ENCODE assay signal across 15 cellular contexts in genomic region chr4:75666299-75666698, GRCh38. TPM values are rescaled to one million over a fixed set of nuclear protein-coding genes. Genes with fewer than 3 reads are reported as not detected.
A peak's percentile ranks its signal among the peaks of the same experiment; 100 is the strongest.
DNase-seq lines count a peak whose midpoint lies in the region; ATAC-seq and TF ChIP-seq lines count a peak whose summit lies in the region.
"Had no signal": no experiment of that assay in that cellular context is flagged by ENCODE, and none has a peak within 500 bp of the region (broad histone marks: within the 10 kb centered on the region; RNA-seq: fewer than 3 reads in every experiment).

No MANE protein-coding gene starts in this region.

- peak overlapping the region; percentile 64 for H3K27ac Mint-ChIP-seq in activated naive CD8-positive, alpha-beta T cell treated with anti-CD3 and anti-CD28 coated beads, Interleukin-2, amount 10 ng/mL, durations not matched to agents 7 days and 5 days
- peak overlapping the region; percentile 43 for H3K27ac Mint-ChIP-seq in nephron progenitor cell

- ATAC-seq in activated CD4-positive, CD25-positive, alpha-beta regulatory T cell treated with anti-CD3 and anti-CD28 coated beads, Interleukin-2, amount 50 U/mL, for 24 hours: peak; percentile 60 to 66
- peak; percentile 18 for ATAC-seq in activated naive CD8-positive, alpha-beta T cell treated with anti-CD3 and anti-CD28 coated beads, Interleukin-2, amount 10 ng/mL, durations not matched to agents 7 days and 5 days (ENCODE audit: low read depth)
- ATAC-seq in HG03139 (IDR thresholded peaks at IDR 0.05; ENCODE audit: unreplicated experiment): no peak
- ATAC-seq in HG03097 (IDR thresholded peaks at IDR 0.05; ENCODE audit: low FRiP score, unreplicated experiment): no peak

- H3K36me3 Mint-ChIP-seq in activated naive CD8-positive, alpha-beta T cell treated with anti-CD3 and anti-CD28 coated beads, Interleukin-2, amount 10 ng/mL, durations not matched to agents 7 days and 5 days: peaks cover 18% of the 10 kb centered on the region
- H3K36me3 Mint-ChIP-seq in nephron progenitor cell (ENCODE audit: low read depth): peaks cover 29% of the 10 kb centered on the region

- peak overlapping the region; percentile 70 for H3K4me3 Mint-ChIP-seq in activated naive CD8-positive, alpha-beta T cell treated with anti-CD3 and anti-CD28 coated beads, Interleukin-2, amount 10 ng/mL, durations not matched to agents 7 days and 5 days
- no peak overlapping the region for H3K4me3 Mint-ChIP-seq in nephron progenitor cell

- no peaks in the 10 kb centered on the region for H3K27me3 Mint-ChIP-seq in activated naive CD8-positive, alpha-beta T cell treated with anti-CD3 and anti-CD28 coated beads, Interleukin-2, amount 10 ng/mL, durations not matched to agents 7 days and 5 days
- H3K27me3 Mint-ChIP-seq in nephron progenitor cell (ENCODE audit: low read depth, poor library complexity): no peaks in the 10 kb centered on the region

- no peak for DNase-seq in activated CD4-positive, CD25-positive, alpha-beta regulatory T cell treated with anti-CD3 and anti-CD28 coated beads, Interleukin-2, amount 50 U/mL, for 72 hours
- DNase-seq in NCI-H460 (ENCODE audit: extremely low read depth, low read depth) (peak; percentile 14), nephron progenitor cell (no peak), Kasumi-1 (lab: John Stamatoyannopoulos, UW) (no peak)
- DNase-seq in activated naive CD8-positive, alpha-beta T cell treated with anti-CD3 and anti-CD28 coated beads, Interleukin-2, amount 10 ng/mL, durations not matched to agents 7 days and 5 days: no peak
- DNase-seq: 8988T; activated effector memory CD4-positive, alpha-beta T cell treated with anti-CD3 and anti-CD28 coated beads, Interleukin-2, amount 50 U/mL, for 16 hours; left ventricle myocardium inferior; NCI-H524; Peyer's patch; stimulated activated CD4-positive, alpha-beta T cell treated with anti-CD3 and anti-CD28 coated beads, Interleukin-15, amount 100 ng/mL, for 24 hours; substantia nigra had no signal

- no peaks in the 10 kb centered on the region for H3K9me3 Mint-ChIP-seq in activated naive CD8-positive, alpha-beta T cell treated with anti-CD3 and anti-CD28 coated beads, Interleukin-2, amount 10 ng/mL, durations not matched to agents 7 days and 5 days
- H3K9me3 Mint-ChIP-seq in nephron progenitor cell: no peaks in the 10 kb centered on the region

- H3K4me1 Mint-ChIP-seq in activated naive CD8-positive, alpha-beta T cell treated with anti-CD3 and anti-CD28 coated beads, Interleukin-2, amount 10 ng/mL, durations not matched to agents 7 days and 5 days: peaks cover 64% of the 10 kb centered on the region
- H3K4me1 Mint-ChIP-seq in nephron progenitor cell: peaks cover 47% of the 10 kb centered on the region

- POLR2A ChIA-PET in activated naive CD8-positive, alpha-beta T cell treated with anti-CD3 and anti-CD28 coated beads, Interleukin-2, amount 10 ng/mL, durations not matched to agents 7 days and 5 days (lab: Charles Lee): interaction anchor here (0.8 to 8.0 kb wide), 2 partner anchors 10 to 58 kb away, joined by 3 to 101 read pairs; partner anchors contain the start of gene USO1

- TF ChIP-seq CTCF in nephron progenitor cell (IDR thresholded peaks at IDR 0.05): no peak

RNA-seq across cellular contexts. Expression of gene G3BP2, which starts 6.9 kb away (rescaled TPM):
- 93.2 and 112 TPM in 2 replicates for total RNA-seq in NCI-H460 (2014; rRNA removed; shearing (Covaris generic))
- 58.8 and 84.9 TPM in 2 replicates for polyA plus RNA-seq in NCI-H460 (2014; cell fraction: nucleus; rRNA removed)
- total RNA-seq in activated naive CD8-positive, alpha-beta T cell treated with anti-CD3 and anti-CD28 coated beads, Interleukin-2, amount 10 ng/mL, durations not matched to agents 7 days and 5 days: 100 to 1,000 TPM; 165 to 179 TPM

RNA-seq across cellular contexts. Expression of gene CDKL2, which starts 36.0 kb away (rescaled TPM):
- 1.1 and 2.2 TPM in 2 replicates for total RNA-seq in NCI-H460 (2014; rRNA removed; shearing (Covaris generic))
- 0.04 and 0.36 TPM in 2 replicates for polyA plus RNA-seq in NCI-H460 (2014; cell fraction: nucleus; rRNA removed)
- under 1 TPM; 0.22 to 0.45 TPM for total RNA-seq in activated naive CD8-positive, alpha-beta T cell treated with anti-CD3 and anti-CD28 coated beads, Interleukin-2, amount 10 ng/mL, durations not matched to agents 7 days and 5 days

RNA-seq across cellular contexts. Expression of gene USO1, which starts 58.1 kb away (rescaled TPM):
- total RNA-seq in NCI-H460 (2014; rRNA removed; shearing (Covaris generic)): 60.7 and 65.9 TPM in 2 replicates
- polyA plus RNA-seq in NCI-H460 (2014; cell fraction: nucleus; rRNA removed): 37.6 and 44.0 TPM in 2 replicates
- total RNA-seq in activated naive CD8-positive, alpha-beta T cell treated with anti-CD3 and anti-CD28 coated beads, Interleukin-2, amount 10 ng/mL, durations not matched to agents 7 days and 5 days: 10 to 100 TPM; 32.3 to 34.6 TPM

Comparison
In these comparisons a context has a peak if more than half of its experiments do, and no peak if none do; other contexts are left out.
1. ATAC-seq: peak in activated CD4-positive, CD25-positive, alpha-beta regulatory T cell treated with anti-CD3 and anti-CD28 coated beads, Interleukin-2, amount 50 U/mL, for 24 hours (2 of 2) and activated naive CD8-positive, alpha-beta T cell treated with anti-CD3 and anti-CD28 coated beads, Interleukin-2, amount 10 ng/mL, durations not matched to agents 7 days and 5 days (single experiment); none in HG03139 (single experiment) and HG03097 (single experiment).